ENCODE assay signal across 22 cellular contexts in the genomic region with DNA sequence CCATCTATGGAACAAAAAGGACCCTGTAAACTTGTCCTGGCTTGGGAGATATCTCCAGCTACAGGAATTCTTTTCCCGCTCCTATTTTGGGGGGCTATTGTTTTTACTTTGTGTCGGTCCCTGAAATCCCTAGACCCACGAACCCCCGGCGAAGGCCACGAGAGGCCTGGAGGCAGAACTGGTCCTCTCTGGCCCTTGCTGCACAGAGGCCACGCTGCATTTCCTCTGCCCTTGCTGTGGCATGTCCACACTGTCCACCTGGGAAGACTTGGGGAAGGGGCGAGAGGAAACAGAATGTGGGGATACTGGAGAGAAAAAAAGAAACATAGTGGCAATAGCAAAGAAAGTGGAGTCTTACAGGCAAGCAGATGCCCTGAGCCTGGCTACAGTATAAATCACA. TPM values are rescaled to one million over a fixed set of nuclear protein-coding genes. Genes with fewer than 3 reads are reported as not detected.
DNase-seq lines count a peak whose midpoint lies in the region; ATAC-seq, FAIRE-seq and TF ChIP-seq lines count a peak whose summit lies in the region.
"Had no signal": no experiment of that assay in that cellular context is flagged by ENCODE, and none has a peak within 500 bp of the region (broad histone marks: within the 10 kb centered on the region; RNA-seq: fewer than 3 reads in every experiment).

No MANE protein-coding gene starts in this region.

- no peak overlapping the region for H3K4me3 Mint-ChIP-seq in T-cell
- H3K4me3 Mint-ChIP-seq: CD4-positive, alpha-beta T cell had no signal

- H3K36me3 Mint-ChIP-seq in T-cell: no peaks in the 10 kb centered on the region

- no peaks in the 10 kb centered on the region for H4K20me1 ChIP-seq in mammary epithelial cell (ENCODE audit: insufficient read depth, low read length)

- DNase-seq in breast epithelium (ENCODE audit: low spot score in 2 of 2) (no peak), mammary epithelial cell (no peak), RWPE2 (ENCODE audit: low spot score) (peak; percentile 54), kidney (peak; percentile 68), thoracic aorta (ENCODE audit: low spot score) (no peak), T-cell (no peak), GM13976 (ENCODE audit: low spot score) (no peak)
- DNase-seq: BE2C; CD4-positive, alpha-beta T cell; DMS153; GDM1; GM23248; IMR-90; NCI-H1436; NCI-H1930; NCI-H226; NCI-H524; NCI-H82; OCI-M1; SHP77 had no signal

- H3K9me3 ChIP-seq in breast epithelium: no peaks in the 10 kb centered on the region
- no peaks in the 10 kb centered on the region for H3K9me3 ChIP-seq in mammary epithelial cell (replicated peaks; ENCODE audit: insufficient read depth, low read length)
- H3K9me3 ChIP-seq in RWPE2 (ENCODE audit: severe bottlenecking): no peaks in the 10 kb centered on the region
- H3K9me3 ChIP-seq in kidney (ENCODE audit: control insufficient read depth in 1 of 2, low read length in 2 of 2): no peaks in the 10 kb centered on the region
- no peaks in the 10 kb centered on the region for H3K9me3 ChIP-seq in thoracic aorta
- H3K9me3 ChIP-seq: BE2C had no signal

- H3K27me3 Mint-ChIP-seq in T-cell: peaks cover 44 to 75% of the 10 kb centered on the region in 2 donors

- H3K4me1 ChIP-seq in breast epithelium: peaks cover 10% of the 10 kb centered on the region in 2 donors
- H3K4me1 ChIP-seq in mammary epithelial cell (ENCODE audit: insufficient read depth, low read length): peaks cover 28% of the 10 kb centered on the region
- peaks cover 4% of the 10 kb centered on the region for H3K4me1 ChIP-seq in RWPE2 (ENCODE audit: insufficient read depth, poor library complexity, severe bottlenecking)
- H3K4me1 ChIP-seq in kidney (ENCODE audit: control insufficient read depth in 1 of 2, insufficient read depth in 1 of 2, low read depth in 1 of 2, low read length in 2 of 2): no peaks in the 10 kb centered on the region
- peaks cover 9 to 55% of the 10 kb centered on the region in 2 donors for H3K4me1 ChIP-seq in thoracic aorta (ENCODE audit: control insufficient read depth in 1 of 2, low read depth in 2 of 2)
- H3K4me1 ChIP-seq: BE2C had no signal

- H3K79me2 ChIP-seq in mammary epithelial cell (ENCODE audit: insufficient read depth, low read length): peaks cover 27% of the 10 kb centered on the region

- intact Hi-C loops in breast epithelium (cut with DNase I; ENCODE audit: low total_unique reads): no loop called here
- intact Hi-C loops in mammary epithelial cell (cut with micrococcal nuclease): no loop called here
- intact Hi-C loops in kidney (cut with DNase I): no loop called here

- no peaks in the 10 kb centered on the region for H3K27me3 ChIP-seq in breast epithelium
- H3K27me3 ChIP-seq in mammary epithelial cell (ENCODE audit: insufficient read depth, low read length): no peaks in the 10 kb centered on the region
- H3K27me3 ChIP-seq in RWPE2 (ENCODE audit: insufficient read depth, poor library complexity, severe bottlenecking): peaks cover 7% of the 10 kb centered on the region
- no peaks in the 10 kb centered on the region for H3K27me3 ChIP-seq in thoracic aorta (replicated peaks; ENCODE audit: insufficient read depth)

- H3K36me3 ChIP-seq in breast epithelium (no peaks in the 10 kb centered on the region), mammary epithelial cell (ENCODE audit: insufficient read depth, low read length) (no peaks in the 10 kb centered on the region), RWPE2 (ENCODE audit: low read depth) (no peaks in the 10 kb centered on the region), kidney (ENCODE audit: control insufficient read depth in 1 of 2, insufficient read depth in 2 of 2, low read length in 2 of 2) (no peaks in the 10 kb centered on the region), thoracic aorta (no peaks in the 10 kb centered on the region)
- H3K36me3 ChIP-seq: BE2C had no signal

- CTCF ChIA-PET in mammary epithelial cell (lab: Charles Lee; ENCODE audit: low non-redundant PET): no interaction called here
- CTCF ChIA-PET in T-cell (lab: Charles Lee): no interaction called here

- FAIRE-seq in kidney (lab: Jason Lieb, UNC): no peak

- no peak overlapping the region for H3K4me2 ChIP-seq in mammary epithelial cell (ENCODE audit: insufficient read depth, low read depth, low read length)

- BruUV-seq in mammary epithelial cell (replicated peaks; lab: Mats Ljungman, UMichigan): no TSS peak

- dilution Hi-C loops in mammary epithelial cell (cut with HindIII; ENCODE audit: low sequenced_read_pairs): no loop called here

- H3K27ac Mint-ChIP-seq in T-cell: no peak overlapping the region
- H3K27ac Mint-ChIP-seq: CD4-positive, alpha-beta T cell had no signal

- H3K9me3 Mint-ChIP-seq in T-cell: no peaks in the 10 kb centered on the region
- H3K9me3 Mint-ChIP-seq: CD4-positive, alpha-beta T cell had no signal

- H2AFZ ChIP-seq in mammary epithelial cell (ENCODE audit: low read depth, low read length): no peak overlapping the region
- H2AFZ ChIP-seq: GM23248 had no signal

- H3K9ac ChIP-seq in mammary epithelial cell (ENCODE audit: insufficient read depth, low read length): no peak overlapping the region
- no peak overlapping the region for H3K9ac ChIP-seq in kidney (ENCODE audit: low read length in 2 of 2)
- H3K9ac ChIP-seq: GM23248 had no signal

- no peak for TF ChIP-seq POLR2A in breast epithelium (IDR thresholded peaks at IDR 0.05)

- in situ Hi-C loops in mammary epithelial cell (cut with MboI; ENCODE audit: low sequenced_read_pairs in 2 of 2) (no loop called here), GM13976 (cut with MboI; ENCODE audit: low sequenced_read_pairs, unreplicated experiment) (no loop called here)

- H3K27ac ChIP-seq in breast epithelium (peak overlapping the region; percentile 61 to 82), mammary epithelial cell (ENCODE audit: insufficient read depth, low read depth, low read length) (no peak overlapping the region), RWPE2 (ENCODE audit: poor library complexity, severe bottlenecking) (no peak overlapping the region), kidney (ENCODE audit: low read depth in 2 of 2, low read length in 2 of 2) (no peak overlapping the region), thoracic aorta (peak overlapping the region; percentile 73 to 89)
- H3K27ac ChIP-seq: GM23248 had no signal

- 63% methylated on average over 8 of the region's 8 CpGs for WGBS in mammary epithelial cell (ENCODE audit: low coverage, missing lambda C conversion rate)

- H3K4me3 ChIP-seq in breast epithelium (no peak overlapping the region), mammary epithelial cell (replicated peaks in 1 of 3; ENCODE audit: insufficient read depth in 1 of 3, low read depth in 2 of 3, low read length in 3 of 3) (no peak overlapping the region), RWPE2 (ENCODE audit: severe bottlenecking) (no peak overlapping the region), kidney (ENCODE audit: low read length in 2 of 2) (no peak overlapping the region), thoracic aorta (no peak overlapping the region)
- H3K4me3 ChIP-seq: GM23248 had no signal

- no peak for TF ChIP-seq CTCF in breast epithelium (IDR thresholded peaks at IDR 0.05)
- no peak for TF ChIP-seq CTCF in mammary epithelial cell (conservative IDR thresholded peaks at IDR 0.05 in 1 of 2, IDR thresholded peaks at IDR 0.05 in 1 of 2; ENCODE audit: extremely low read depth in 1 of 2, insufficient read depth in 1 of 2, low read depth in 1 of 2, low read length in 2 of 2)
- TF ChIP-seq CTCF in RWPE2 (IDR thresholded peaks at IDR 0.05; ENCODE audit: poor library complexity, severe bottlenecking): no peak
- no peak for TF ChIP-seq CTCF in kidney (IDR thresholded peaks at IDR 0.05; ENCODE audit: borderline replicate concordance, extremely low read depth, insufficient read depth)
- no peak for TF ChIP-seq CTCF in thoracic aorta (IDR thresholded peaks at IDR 0.05)
- no peak for TF ChIP-seq CTCF in GM13976 (IDR thresholded peaks at IDR 0.05; ENCODE audit: borderline replicate concordance, control extremely low read depth, extremely low read depth, insufficient read depth, missing control alignments)

- ATAC-seq in RWPE2 (ENCODE audit: low read depth): no peak
- ATAC-seq in thoracic aorta (ENCODE audit: insufficient number of reproducible peaks, low FRiP score, low read depth): no peak
- ATAC-seq in HG03045 (IDR thresholded peaks at IDR 0.05; ENCODE audit: unreplicated experiment): no peak
- ATAC-seq in T-cell (replicated peaks in 1 of 4): no peak

- peaks cover 0 to 3% (median 0%) of the 10 kb centered on the region in 3 donors for H3K4me1 Mint-ChIP-seq in T-cell

- POLR2A ChIA-PET in T-cell (lab: Charles Lee): no interaction called here

RNA-seq across cellular contexts. Expression of a gene that starts 2.3 kb away (rescaled TPM):
- 10 to 100 TPM in 2 of 3 donors, 1 to 10 TPM in 1; 3.7 to 95.0 (median 53.7) TPM for total RNA-seq in breast epithelium
- 100 to 1,000 TPM in 1 of 2 donors, 10 to 100 TPM in 1; 54.3 to 181 TPM for total RNA-seq in mammary epithelial cell
- polyA plus RNA-seq in mammary epithelial cell: 147 TPM
- 191 TPM for polyA minus RNA-seq in mammary epithelial cell
- total RNA-seq in kidney: 15.1 TPM
- polyA plus RNA-seq in kidney (ENCODE audit: insufficient read depth, low read depth, low replicate concordance): 2.0 TPM
- 100 to 1,000 TPM; 122 to 161 TPM for total RNA-seq in thoracic aorta
- total RNA-seq in T-cell: under 1 TPM in 3 of 5 donors, not detected in 2; 0.19 to 0.38 (median 0.33) TPM
- total RNA-seq: CD4-positive, alpha-beta T cell; M059J had no signal
- polyA plus RNA-seq: GM23248 had no signal

Comparison
In these comparisons a context has a peak if more than half of its experiments do, and no peak if none do; other contexts are left out.
1. H3K27ac ChIP-seq: peak in breast epithelium (2 of 2) and thoracic aorta (2 of 2); none in mammary epithelial cell (single experiment), RWPE2 (single experiment) and kidney (0 of 2).
2. DNase-seq: peak in RWPE2 (single experiment) and kidney (single experiment); none in breast epithelium (0 of 2), mammary epithelial cell (single experiment), thoracic aorta (single experiment), T-cell (0 of 34) and GM13976 (single experiment).